Comparison of ENCODE assay signal across 14 cellular contexts in the genomic region with DNA sequence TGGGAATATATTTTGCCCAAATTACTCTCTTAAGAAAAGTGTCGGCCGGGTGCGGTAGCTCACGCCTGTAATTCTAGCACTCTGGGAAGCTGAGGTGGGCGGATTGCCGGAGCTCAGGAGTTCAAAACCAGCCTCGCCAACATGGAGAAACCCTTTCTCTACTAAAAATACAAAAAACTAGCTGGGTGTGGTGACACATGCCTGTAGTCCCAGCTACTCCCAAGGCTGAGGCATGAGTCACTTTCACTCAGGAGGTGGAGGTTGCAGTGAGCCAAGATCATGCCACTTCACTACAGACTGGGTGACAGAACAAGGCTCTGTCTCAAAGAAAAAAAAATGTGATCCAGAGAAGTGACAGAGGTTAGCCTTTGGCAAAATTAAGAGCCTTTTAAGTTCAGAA. TPM values are rescaled to one million over a fixed set of nuclear protein-coding genes. Genes with fewer than 3 reads are reported as not detected.
DNase-seq lines count a peak whose midpoint lies in the region; ATAC-seq and TF ChIP-seq lines count a peak whose summit lies in the region.
"Had no signal": no experiment of that assay in that cellular context is flagged by ENCODE, and none has a peak within 500 bp of the region (broad histone marks: within the 10 kb centered on the region; RNA-seq: fewer than 3 reads in every experiment).

No MANE protein-coding gene starts in this region.

- no peak overlapping the region for H3K4ac ChIP-seq in IMR-90 (ENCODE audit: low read depth, low read length)

- no peaks in the 10 kb centered on the region for H4K20me1 ChIP-seq in IMR-90 (ENCODE audit: insufficient read depth, low read length)
- H4K20me1 ChIP-seq in OCI-LY7 (ENCODE audit: insufficient read depth, low read length), result no peaks in the 10 kb centered on the region

- no peak overlapping the region for H4K5ac ChIP-seq in IMR-90 (ENCODE audit: low read depth, low read length)

- H4K8ac ChIP-seq in IMR-90 (ENCODE audit: low read depth in 2 of 2, low read length in 2 of 2), result no peak overlapping the region

- H3K4me1 Mint-ChIP-seq in Calu3 (ENCODE audit: low read depth, unreplicated experiment), result peaks cover 35% of the 10 kb centered on the region

- H3K4me2 ChIP-seq in IMR-90 (ENCODE audit: low read depth, low read length), result no peak overlapping the region
- H3K4me2 ChIP-seq in OCI-LY7 (ENCODE audit: low read length), result no peak overlapping the region

- no peak overlapping the region for H2AK5ac ChIP-seq in IMR-90 (ENCODE audit: low read depth, low read length)

- H3K9me3 ChIP-seq in IMR-90 (ENCODE audit: control insufficient read depth, insufficient read depth, low read length) (peaks cover 11% of the 10 kb centered on the region), left lung (peaks cover 0 to 6% of the 10 kb centered on the region in 2 donors), OCI-LY7 (ENCODE audit: low read length) (peaks cover 9% of the 10 kb centered on the region; the same call in 1 of the 2 replicates)

- no peaks in the 10 kb centered on the region for H3K27me3 Mint-ChIP-seq in Calu3 (ENCODE audit: unreplicated experiment)

- ATAC-seq in IMR-90 (ENCODE audit: low read depth), result peak; percentile 88
- peak; percentile 85 for ATAC-seq in left lung
- no peak for ATAC-seq in activated CD4-positive, CD25-positive, alpha-beta regulatory T cell treated with anti-CD3 and anti-CD28 coated beads, Interleukin-2, amount 50 U/mL, for 24 hours

- H4K91ac ChIP-seq in IMR-90 (ENCODE audit: insufficient read depth, low read depth, low read length), result no peak overlapping the region

- H2AK9ac ChIP-seq in IMR-90 (replicated peaks; ENCODE audit: low read depth, low read length, poor library complexity), result no peak overlapping the region

- peak overlapping the region; percentile 65 for H3K27ac Mint-ChIP-seq in Calu3 (ENCODE audit: unreplicated experiment)
- H3K27ac Mint-ChIP-seq: activated T-helper 1 cell treated with anti-CD3 and anti-CD28 coated beads, Interleukin-12 subunit alpha, Interleukin-12 subunit beta, Interleukin-2, Interleukin-4 antibody, amounts not matched to agents 30 ng/mL and 10 ng/mL and 1 ng/mL, durations not matched to agents 14 hours and 24 hours and 36 hours; T-helper 1 cell treated with Interleukin-12 subunit alpha and Interleukin-12 subunit beta and Interleukin-4 antibody, amounts not matched to agents 30 μg/mL and 1 μg/mL, for 36 hours had no signal

- H3K4me3 Mint-ChIP-seq in Calu3 (ENCODE audit: low read depth, unreplicated experiment), result no peak overlapping the region
- H3K4me3 Mint-ChIP-seq: activated T-helper 1 cell treated with anti-CD3 and anti-CD28 coated beads, Interleukin-12 subunit alpha, Interleukin-12 subunit beta, Interleukin-2, Interleukin-4 antibody, amounts not matched to agents 30 ng/mL and 10 ng/mL and 1 ng/mL, durations not matched to agents 14 hours and 24 hours and 36 hours; T-helper 1 cell treated with Interleukin-12 subunit alpha and Interleukin-12 subunit beta and Interleukin-4 antibody, amounts not matched to agents 30 μg/mL and 1 μg/mL, for 36 hours had no signal

- H2BK5ac ChIP-seq in IMR-90 (ENCODE audit: low read depth, low read length, poor library complexity, severe bottlenecking), result no peak overlapping the region

- H2BK20ac ChIP-seq in IMR-90 (ENCODE audit: low read depth, low read length), result no peak overlapping the region; the same call in 1 of the 2 replicates

- CTCF ChIA-PET in Calu3 (lab: Charles Lee) (interaction anchor here (0.6 to 1.3 kb wide), 6 partner anchors 22 to 357 kb away, joined by 3 to 6 read pairs (median 4); a partner anchor contains a TSS), IMR-90 (lab: Yijun Ruan, JAX) (interaction anchor here (0.7 kb wide), 1 partner anchor 88 kb away, joined by 3 read pairs; no protein-coding TSS in a partner anchor), OCI-LY7 (lab: Charles Lee; ENCODE audit: unreplicated experiment) (no interaction called here)

- POLR2A ChIA-PET in IMR-90 (lab: Charles Lee; ENCODE audit: unreplicated experiment) (no interaction called here), OCI-LY7 (lab: Charles Lee) (interaction anchor here (0.7 kb wide), 3 partner anchors 8 to 131 kb away, joined by 3 to 4 read pairs (median 3); no protein-coding TSS in a partner anchor)

- no peaks in the 10 kb centered on the region for H3K79me1 ChIP-seq in IMR-90 (ENCODE audit: low read depth in 1 of 2, low read length in 2 of 2)

- H2BK120ac ChIP-seq in IMR-90 (ENCODE audit: low read depth, low read length), result no peak overlapping the region

- no peaks in the 10 kb centered on the region for H3K27me3 ChIP-seq in IMR-90 (ENCODE audit: control insufficient read depth, insufficient read depth, low read length)
- H3K27me3 ChIP-seq in left lung, result no peaks in the 10 kb centered on the region
- H3K27me3 ChIP-seq: right lobe of liver had no signal

- H2AFZ ChIP-seq in IMR-90 (replicated peaks; ENCODE audit: low read length, poor library complexity) (no peak overlapping the region), OCI-LY7 (ENCODE audit: low read length) (no peak overlapping the region)

- no peak overlapping the region for H3K9ac ChIP-seq in IMR-90 (ENCODE audit: low read depth, low read length)

- H3K4me1 ChIP-seq in IMR-90 (ENCODE audit: control insufficient read depth, insufficient read depth, low read length) (peaks cover 1% of the 10 kb centered on the region; the same call in 1 of the 2 replicates), left lung (no peaks in the 10 kb centered on the region), OCI-LY7 (ENCODE audit: insufficient read depth, low read length, poor library complexity, severe bottlenecking) (no peaks in the 10 kb centered on the region)
- H3K4me1 ChIP-seq: right lobe of liver had no signal

- H3K23ac ChIP-seq in IMR-90 (ENCODE audit: low read depth, low read length), result no peak overlapping the region

- no peak overlapping the region for H3K56ac ChIP-seq in IMR-90 (ENCODE audit: extremely low read depth, insufficient read depth, low read length)

- H3K27ac ChIP-seq in IMR-90 (ENCODE audit: insufficient read depth, low read length) (no peak overlapping the region), left lung (no peak overlapping the region), OCI-LY7 (ENCODE audit: low read depth, low read length, poor library complexity, severe bottlenecking) (no peak overlapping the region)
- H3K27ac ChIP-seq: right lobe of liver had no signal

- H3K36me3 Mint-ChIP-seq in Calu3 (ENCODE audit: insufficient read depth, unreplicated experiment), result no peaks in the 10 kb centered on the region

- H2BK15ac ChIP-seq in IMR-90 (ENCODE audit: low read depth, low read length), result no peak overlapping the region

- DNase-seq in Calu3, result peak; percentile 63
- DNase-seq in IMR-90, result peak; percentile 78
- DNase-seq in astrocyte of the spinal cord (ENCODE audit: low read depth, low spot score), result peak; percentile 67
- no peak for DNase-seq in left lung
- no peak for DNase-seq in OCI-LY7 (ENCODE audit: low spot score)
- no peak for DNase-seq in NCI-H2171 (lab: John Stamatoyannopoulos, UW)
- DNase-seq in stimulated activated CD8-positive, alpha-beta memory T cell treated with anti-CD3 and anti-CD28 coated beads, Interleukin-4, amount 100 ng/mL, for 48 hours, result no peak
- DNase-seq: DND-41; NCI-H524 treated with DMSO at 0.1 percent for 48 hours; right lobe of liver; stimulated activated naive CD4-positive, alpha-beta T cell had no signal

- H3K9me1 ChIP-seq in IMR-90 (ENCODE audit: insufficient read depth, low read length), result 0 out of 2 replicates have a peak, but pooled peaks cover 7% of the 10 kb centered on the region

- TF ChIP-seq RAD21 in IMR-90 (IDR thresholded peaks at IDR 0.05; ENCODE audit: low read length), result no peak

- no TSS peak for BruUV-seq in Calu3 (replicated peaks; lab: Mats Ljungman, UMichigan)
- BruUV-seq in IMR-90 (replicated peaks; lab: Mats Ljungman, UMichigan), result no TSS peak
- BruUV-seq in OCI-LY7 (replicated peaks; lab: Mats Ljungman, UMichigan), result no TSS peak

- no peak overlapping the region for H3K4me3 ChIP-seq in IMR-90 (ENCODE audit: insufficient read depth, low read depth, low read length)
- no peak overlapping the region for H3K4me3 ChIP-seq in astrocyte of the spinal cord (ENCODE audit: low read depth, low read length)
- no peak overlapping the region for H3K4me3 ChIP-seq in left lung
- no peak overlapping the region for H3K4me3 ChIP-seq in OCI-LY7 (ENCODE audit: low read depth, low read length, poor library complexity, severe bottlenecking)
- H3K4me3 ChIP-seq: right lobe of liver had no signal

- TF ChIP-seq POLR2A in IMR-90 (IDR thresholded peaks at IDR 0.05; ENCODE audit: low read depth, low read length), result no peak

- H3K9me2 ChIP-seq in OCI-LY7 (ENCODE audit: insufficient read depth, low read length), result no peaks in the 10 kb centered on the region

- H3K36me3 ChIP-seq in IMR-90 (ENCODE audit: control insufficient read depth, insufficient read depth, low read length) (no peaks in the 10 kb centered on the region; the same call in 1 of the 2 replicates), left lung (peaks cover 0 to 11% of the 10 kb centered on the region in 2 donors), OCI-LY7 (ENCODE audit: insufficient read depth, low read length) (no peaks in the 10 kb centered on the region)
- H3K36me3 ChIP-seq: right lobe of liver had no signal

- H3K18ac ChIP-seq in IMR-90 (ENCODE audit: low read depth, low read length), result no peak overlapping the region

- no peaks in the 10 kb centered on the region for H3K79me2 ChIP-seq in OCI-LY7 (ENCODE audit: insufficient read depth, low read depth, low read length)

- in situ Hi-C loops in IMR-90 (cut with MboI; ENCODE audit: low sequenced_read_pairs), result no loop called here
- in situ Hi-C loops in astrocyte of the spinal cord (cut with HindIII; ENCODE audit: low sequenced_read_pairs), result no loop called here

- dilution Hi-C loops in IMR-90 (cut with HindIII; ENCODE audit: low sequenced_read_pairs, unreplicated experiment), result no loop called here

- no peak overlapping the region for H3K14ac ChIP-seq in IMR-90 (replicated peaks; ENCODE audit: low read depth, low read length)

- intact Hi-C loops in Calu3 (cut with micrococcal nuclease; ENCODE audit: unreplicated experiment), result no loop called here
- intact Hi-C loops in IMR-90 (cut with micrococcal nuclease), result no loop called here
- intact Hi-C loops in left lung (cut with DNase I), result no loop called here
- intact Hi-C loops in OCI-LY7 (cut with micrococcal nuclease; ENCODE audit: unreplicated experiment), result no loop called here

- H3K9me3 Mint-ChIP-seq in Calu3 (ENCODE audit: low read depth, unreplicated experiment), result no peaks in the 10 kb centered on the region
- H3K9me3 Mint-ChIP-seq: activated T-helper 1 cell treated with anti-CD3 and anti-CD28 coated beads, Interleukin-12 subunit alpha, Interleukin-12 subunit beta, Interleukin-2, Interleukin-4 antibody, amounts not matched to agents 30 ng/mL and 10 ng/mL and 1 ng/mL, durations not matched to agents 14 hours and 24 hours and 36 hours; T-helper 1 cell treated with Interleukin-12 subunit alpha and Interleukin-12 subunit beta and Interleukin-4 antibody, amounts not matched to agents 30 μg/mL and 1 μg/mL, for 36 hours had no signal

- WGBS in IMR-90 (ENCODE audit: extremely low coverage in 2 of 2, insufficient read length in 1 of 2), 2 experiments, result no CpG with 5 or more reads among the region's 7 CpGs

- TF ChIP-seq CTCF in Calu3 (IDR thresholded peaks at IDR 0.05; ENCODE audit: unreplicated experiment) (no peak), IMR-90 (conservative IDR thresholded peaks at IDR 0.05; ENCODE audit: low read depth, low read length) (no peak), astrocyte of the spinal cord (IDR thresholded peaks at IDR 0.05; ENCODE audit: low read depth, low read length) (no peak), left lung (IDR thresholded peaks at IDR 0.05) (no peak), OCI-LY7 (conservative IDR thresholded peaks at IDR 0.05; ENCODE audit: low read length) (no peak)

RNA-seq across cellular contexts. Expression of a gene that starts 26.4 kb away (rescaled TPM):
- total RNA-seq in Calu3 (2022), result 18.4 and 20.8 TPM in 2 replicates
- 3.0 and 3.3 TPM in 2 replicates for total RNA-seq in IMR-90 (2012; rRNA removed)
- 4.9 and 5.1 TPM in 2 replicates for polyA plus RNA-seq in IMR-90 (2012; rRNA removed)
- 9.6 and 12.6 TPM in 2 replicates for polyA plus RNA-seq in IMR-90 (2012; cell fraction: cytosol; rRNA removed)
- 3.5 and 4.1 TPM in 2 replicates for polyA plus RNA-seq in IMR-90 (2012; cell fraction: nucleus; rRNA removed; ENCODE audit: low replicate concordance)
- total RNA-seq in left lung, result under 1 TPM; 0.32 to 0.37 TPM
- total RNA-seq in OCI-LY7 (2014; rRNA removed; shearing (Covaris generic)), result not detected in 2 replicates
- total RNA-seq in OCI-LY7 (2022), result not detected in 2 replicates
- total RNA-seq: activated T-helper 1 cell treated with anti-CD3 and anti-CD28 coated beads, Interleukin-12 subunit alpha, Interleukin-12 subunit beta, Interleukin-2, Interleukin-4 antibody, amounts not matched to agents 30 ng/mL and 10 ng/mL and 1 ng/mL, durations not matched to agents 14 hours and 24 hours and 36 hours had no signal

Comparison
In these comparisons a context has a peak if more than half of its experiments do, and no peak if none do; other contexts are left out.
1. DNase-seq: peak in Calu3 (single experiment), IMR-90 (single experiment) and astrocyte of the spinal cord (single experiment); none in left lung (0 of 2), OCI-LY7 (single experiment), NCI-H2171 (single experiment) and stimulated activated CD8-positive, alpha-beta memory T cell treated with anti-CD3 and anti-CD28 coated beads, Interleukin-4, amount 100 ng/mL, for 48 hours (single experiment).
2. ATAC-seq: peak in IMR-90 (single experiment) and left lung (single experiment); none in activated CD4-positive, CD25-positive, alpha-beta regulatory T cell treated with anti-CD3 and anti-CD28 coated beads, Interleukin-2, amount 50 U/mL, for 24 hours (0 of 2).